1 cellular context compared by ENCODE assay signal in genomic region chr17:65121916-65122821, GRCh38.
TF ChIP-seq lines count a peak whose summit lies in the region.

No MANE protein-coding gene starts in this region.

TF ChIP-seq in GM12878, 131 proteins besides CTCF, POLR2A, EP300 and RAD21 (continued from another document):
- TF ChIP-seq E4F1 (IDR thresholded peaks at IDR 0.05; ENCODE audit: borderline replicate concordance, partially characterized antibody) (no peak), CBX5 (IDR thresholded peaks at IDR 0.05; ENCODE audit: low read depth) (no peak), NFIC (IDR thresholded peaks at IDR 0.05; ENCODE audit: low read depth, low read length) (peak; percentile 16; the same call in 1 of the 2 replicates), IRF4 (IDR thresholded peaks at IDR 0.05; ENCODE audit: low read depth, low read length) (no peak), ZZZ3 (IDR thresholded peaks at IDR 0.05; ENCODE audit: control insufficient read depth, insufficient read length, low read depth) (no peak), DPF2 (IDR thresholded peaks at IDR 0.05) (no peak), ZNF274 (IDR thresholded peaks at IDR 0.05; ENCODE audit: insufficient read depth, insufficient read length) (no peak), GATAD2B (conservative IDR thresholded peaks at IDR 0.05; ENCODE audit: low read depth) (no peak), MTA2 (IDR thresholded peaks at IDR 0.05; ENCODE audit: low read depth) (no peak), SKIL (IDR thresholded peaks at IDR 0.05; ENCODE audit: low read depth, poor library complexity, severe bottlenecking) (no peak), MLLT1 (IDR thresholded peaks at IDR 0.05) (no peak; the same call in 1 of the 2 replicates), PAX8 (IDR thresholded peaks at IDR 0.05) (no peak), MAX (IDR thresholded peaks at IDR 0.05; ENCODE audit: low read depth, low read length) (no peak), MYB (IDR thresholded peaks at IDR 0.05; ENCODE audit: borderline replicate concordance, low read depth, low read length) (no peak)
TF ChIP-seq in GM12878: peak in this region for 9.
